ENCODE assay signal across 8 cellular contexts in the genomic region with DNA sequence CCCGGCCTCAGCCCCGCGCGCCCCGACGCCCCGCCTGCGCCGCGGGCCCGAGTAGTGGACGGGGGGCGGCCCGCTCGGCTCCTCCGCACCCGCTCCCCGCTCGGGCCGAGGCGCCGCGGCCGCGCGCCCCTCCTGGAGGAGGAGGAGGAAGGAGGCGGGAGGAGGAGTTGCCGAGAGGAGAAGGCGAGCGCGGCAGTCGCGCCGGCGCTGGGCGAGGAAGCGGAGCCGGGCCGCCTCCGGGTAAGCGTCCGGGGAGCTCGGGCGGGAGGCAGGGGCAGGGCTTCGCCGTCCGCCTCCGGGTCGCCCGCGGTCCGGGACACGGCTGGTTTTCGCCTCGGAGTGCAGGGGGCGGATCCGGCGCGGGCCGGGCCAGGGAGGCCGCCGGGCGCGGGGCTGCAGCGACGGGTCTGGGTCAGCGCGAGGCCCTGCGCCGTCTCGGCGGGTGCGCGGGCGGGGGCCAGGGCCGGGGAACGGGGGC. TPM values are rescaled to one million over a fixed set of nuclear protein-coding genes. Genes with fewer than 3 reads are reported as not detected.
A peak's percentile ranks its signal among the peaks of the same experiment; 100 is the strongest.
DNase-seq lines count a peak whose midpoint lies in the region; ATAC-seq and TF ChIP-seq lines count a peak whose summit lies in the region.

Gene SOCS6, plus strand, starts transcription at position 195 of the 478 bp plus-strand sequence. CDS start 35,624 bp downstream, outside the sequence.

- WGBS in thymus = under 1% methylated on average over 77 of the region's 77 CpGs

- intact Hi-C loops in activated CD8-positive, alpha-beta T cell treated with anti-CD3 and anti-CD28 coated beads for 36 hours (cut with micrococcal nuclease) = no loop called here

- peak within 1 kb of the TSS; percentile 89 to 90 for H3K9ac ChIP-seq in mucosa of rectum (ENCODE audit: low read depth in 1 of 2, low read length in 2 of 2)

- DNase-seq in AG04449 (ENCODE audit: low read depth, low spot score) (no peak), GM12865 (ENCODE audit: low read depth) (peak; percentile 84), HFF-Myc (ENCODE audit: extremely low read depth, low read depth) (no peak), NAMALWA (ENCODE audit: low spot score) (peak; percentile 67)
- peak; percentile 42 for DNase-seq in activated CD8-positive, alpha-beta T cell treated with anti-CD3 and anti-CD28 coated beads for 36 hours

- H3K4me1 ChIP-seq in mucosa of rectum (ENCODE audit: control insufficient read depth in 2 of 2, insufficient read depth in 2 of 2, low read length in 2 of 2) = peaks cover 24 to 33% of the 10 kb centered on the region in 2 donors
- H3K4me1 ChIP-seq in thymus (ENCODE audit: control insufficient read depth, insufficient read depth, low read length) = no peaks in the 10 kb centered on the region

- peak within 1 kb of the TSS; percentile 86 to 88 for H3K27ac ChIP-seq in mucosa of rectum (ENCODE audit: low read depth in 2 of 2, low read length in 2 of 2)
- H3K27ac ChIP-seq in thymus (ENCODE audit: low read depth) = peak within 1 kb of the TSS; percentile 56

- H3K4me1 Mint-ChIP-seq in activated CD8-positive, alpha-beta T cell treated with anti-CD3 and anti-CD28 coated beads for 36 hours (ENCODE audit: low read depth) = peaks cover 5% of the 10 kb centered on the region

- TF ChIP-seq CTCF in AG04449 (IDR thresholded peaks at IDR 0.05; ENCODE audit: insufficient read depth, low read length, missing control alignments) (no peak), GM12865 (IDR thresholded peaks at IDR 0.05; ENCODE audit: insufficient read depth, low read depth, low read length, missing control alignments) (no peak), HFF-Myc (IDR thresholded peaks at IDR 0.05; ENCODE audit: low read depth, low read length, missing control alignments) (no peak)
- no peak for TF ChIP-seq CTCF in activated CD8-positive, alpha-beta T cell treated with anti-CD3 and anti-CD28 coated beads for 36 hours (IDR thresholded peaks at IDR 0.05)

- no peaks in the 10 kb centered on the region for H3K9me3 Mint-ChIP-seq in activated CD8-positive, alpha-beta T cell treated with anti-CD3 and anti-CD28 coated beads for 36 hours

- H3K9me3 ChIP-seq in mucosa of rectum (ENCODE audit: control insufficient read depth in 2 of 2, low read length in 2 of 2) (no peaks in the 10 kb centered on the region), thymus (ENCODE audit: control insufficient read depth) (no peaks in the 10 kb centered on the region)

- H3K27me3 Mint-ChIP-seq in activated CD8-positive, alpha-beta T cell treated with anti-CD3 and anti-CD28 coated beads for 36 hours = peaks cover 39% of the 10 kb centered on the region

- ATAC-seq in activated CD8-positive, alpha-beta T cell treated with anti-CD3 and anti-CD28 coated beads for 36 hours = peak; percentile 76
- peak; percentile 69 for ATAC-seq in esophagus mucosa

- POLR2A ChIA-PET in AG04449 (lab: Yijun Ruan, JAX) = no interaction called here
- POLR2A ChIA-PET in activated CD8-positive, alpha-beta T cell treated with anti-CD3 and anti-CD28 coated beads for 36 hours (lab: Charles Lee) = no interaction called here

- H3K36me3 ChIP-seq in mucosa of rectum (ENCODE audit: control insufficient read depth in 2 of 2, insufficient read depth in 2 of 2, low read length in 2 of 2) = no peaks in the 10 kb centered on the region
- no peaks in the 10 kb centered on the region for H3K36me3 ChIP-seq in thymus (ENCODE audit: control insufficient read depth, insufficient read depth)

- H3K27me3 ChIP-seq in mucosa of rectum (ENCODE audit: control insufficient read depth in 2 of 2, insufficient read depth in 2 of 2, low read length in 2 of 2) = no peaks in the 10 kb centered on the region
- H3K27me3 ChIP-seq in thymus (ENCODE audit: control insufficient read depth, insufficient read depth) = peaks cover 5% of the 10 kb centered on the region

- peak within 1 kb of the TSS; percentile 76 for H3K4me3 Mint-ChIP-seq in activated CD8-positive, alpha-beta T cell treated with anti-CD3 and anti-CD28 coated beads for 36 hours

- H3K36me3 Mint-ChIP-seq in activated CD8-positive, alpha-beta T cell treated with anti-CD3 and anti-CD28 coated beads for 36 hours (ENCODE audit: low read depth) = no peaks in the 10 kb centered on the region

- H3K27ac Mint-ChIP-seq in activated CD8-positive, alpha-beta T cell treated with anti-CD3 and anti-CD28 coated beads for 36 hours = peak within 1 kb of the TSS; percentile 63

- CTCF ChIA-PET in AG04449 (lab: Yijun Ruan, JAX) = no interaction called here
- CTCF ChIA-PET in activated CD8-positive, alpha-beta T cell treated with anti-CD3 and anti-CD28 coated beads for 36 hours (lab: Charles Lee) = no interaction called here

- peak within 1 kb of the TSS; percentile 76 for H3K4me3 ChIP-seq in AG04449 (ENCODE audit: low read depth, low read length)
- H3K4me3 ChIP-seq in GM12865 (ENCODE audit: low read depth, low read length) = peak within 1 kb of the TSS; percentile 94
- peak within 1 kb of the TSS; percentile 74 for H3K4me3 ChIP-seq in HFF-Myc (replicated peaks; ENCODE audit: low read depth, low read length)
- H3K4me3 ChIP-seq in mucosa of rectum (ENCODE audit: low read length in 2 of 2) = peak within 1 kb of the TSS; percentile 74 to 97
- H3K4me3 ChIP-seq in thymus (ENCODE audit: low read length) = peak within 1 kb of the TSS; percentile 78

RNA-seq across cellular contexts. Expression of gene SOCS6, which starts in this region (rescaled TPM):
- under 1 TPM; 0.47 to 0.60 TPM for total RNA-seq in activated CD8-positive, alpha-beta T cell treated with anti-CD3 and anti-CD28 coated beads for 36 hours
- 21.2 TPM for total RNA-seq in esophagus mucosa
- polyA plus RNA-seq in thymus = 5.0 TPM

Comparison
In these comparisons a context has a peak if more than half of its experiments do, and no peak if none do; other contexts are left out.
1. RNA of gene SOCS6 (total RNA-seq): 21.2 TPM in esophagus mucosa (single experiment); 0.47 to 0.60 TPM in activated CD8-positive, alpha-beta T cell treated with anti-CD3 and anti-CD28 coated beads for 36 hours; every median in the first group is over 10 times any median in the second.
2. Peak in DNase-seq and ATAC-seq in activated CD8-positive, alpha-beta T cell treated with anti-CD3 and anti-CD28 coated beads for 36 hours; RNA of the gene not detected or under 1 TPM.
3. DNase-seq: peak in GM12865 (single experiment) and NAMALWA (single experiment); none in AG04449 (single experiment) and HFF-Myc (single experiment).
4. Peak in every context shown above with its lines, with median percentiles within 50 percentile points of each other: H3K4me3 ChIP-seq.